ENCODE assay signal across 1 cellular context in genomic region chr17:33725675-33726271, GRCh38.
TF ChIP-seq lines count a peak whose summit lies in the region.

No MANE protein-coding gene starts in this region.

TF ChIP-seq in GM23338, 12 proteins besides CTCF, POLR2A, EP300 and RAD21 (continued from another document):
- TF ChIP-seq ZNF462 (CRISPR knock-in tag; IDR thresholded peaks at IDR 0.05) (no peak), NANOG (IDR thresholded peaks at IDR 0.05; ENCODE audit: borderline replicate concordance) (no peak), POLR2AphosphoS5 (IDR thresholded peaks at IDR 0.05; ENCODE audit: low read depth) (no peak), JUNB (IDR thresholded peaks at IDR 0.05; ENCODE audit: unreplicated experiment) (no peak)
TF ChIP-seq in GM23338: peak in this region for 0.
